10 cellular contexts compared by ENCODE assay signal in the genomic region with DNA sequence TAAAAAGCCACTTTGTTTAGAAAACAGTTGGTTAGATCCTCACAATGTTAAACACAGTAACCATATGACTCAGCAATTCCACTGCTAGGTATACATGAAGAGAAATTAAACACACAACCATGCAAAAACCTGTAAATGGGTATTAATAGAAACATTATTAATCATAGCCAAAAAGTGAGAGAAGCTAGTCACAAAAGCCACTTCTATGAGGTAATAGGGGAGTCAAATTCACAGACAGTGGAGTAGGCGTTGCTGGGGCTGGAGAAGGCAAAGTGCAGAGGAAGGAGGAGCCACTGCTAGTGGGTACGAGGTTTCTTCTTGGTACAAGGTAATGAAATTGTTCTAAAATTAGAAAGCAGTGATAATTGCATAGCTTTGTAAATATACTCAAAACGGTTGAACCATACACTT.
A peak's percentile ranks its signal among the peaks of the same experiment; 100 is the strongest.
DNase-seq lines count a peak whose midpoint lies in the region; ATAC-seq and TF ChIP-seq lines count a peak whose summit lies in the region.
"Had no signal": no experiment of that assay in that cellular context is flagged by ENCODE, and none has a peak within 500 bp of the region (broad histone marks: within the 10 kb centered on the region; RNA-seq: fewer than 3 reads in every experiment).

No MANE protein-coding gene starts in this region.

- H3K4me1 Mint-ChIP-seq in activated T-helper 1 cell treated with anti-CD3 and anti-CD28 coated beads, Interleukin-12 subunit alpha, Interleukin-12 subunit beta, Interleukin-2, Interleukin-4 antibody, amounts not matched to agents 30 ng/mL and 10 ng/mL and 1 ng/mL, durations not matched to agents 14 hours and 24 hours and 36 hours (ENCODE audit: low read depth): peaks cover 58% of the 10 kb centered on the region

- H3K36me3 Mint-ChIP-seq in activated T-helper 1 cell treated with anti-CD3 and anti-CD28 coated beads, Interleukin-12 subunit alpha, Interleukin-12 subunit beta, Interleukin-2, Interleukin-4 antibody, amounts not matched to agents 30 ng/mL and 10 ng/mL and 1 ng/mL, durations not matched to agents 14 hours and 24 hours and 36 hours (ENCODE audit: low read depth): peaks cover 2% of the 10 kb centered on the region

- no peaks in the 10 kb centered on the region for H3K9me3 ChIP-seq in OCI-LY7 (ENCODE audit: low read length)

- H3K9me3 Mint-ChIP-seq in activated T-helper 1 cell treated with anti-CD3 and anti-CD28 coated beads, Interleukin-12 subunit alpha, Interleukin-12 subunit beta, Interleukin-2, Interleukin-4 antibody, amounts not matched to agents 30 ng/mL and 10 ng/mL and 1 ng/mL, durations not matched to agents 14 hours and 24 hours and 36 hours: no peaks in the 10 kb centered on the region

- BruUV-seq in OCI-LY7 (replicated peaks; lab: Mats Ljungman, UMichigan): no TSS peak

- no peaks in the 10 kb centered on the region for H3K36me3 ChIP-seq in OCI-LY7 (ENCODE audit: insufficient read depth, low read length)

- no peak for ATAC-seq in GM21447 (IDR thresholded peaks at IDR 0.05; ENCODE audit: unreplicated experiment)

- no peaks in the 10 kb centered on the region for H3K79me2 ChIP-seq in OCI-LY7 (ENCODE audit: insufficient read depth, low read depth, low read length)

- no peaks in the 10 kb centered on the region for H3K9me2 ChIP-seq in OCI-LY7 (ENCODE audit: insufficient read depth, low read length)

- peak overlapping the region; percentile 15 for H3K4me3 Mint-ChIP-seq in activated T-helper 1 cell treated with anti-CD3 and anti-CD28 coated beads, Interleukin-12 subunit alpha, Interleukin-12 subunit beta, Interleukin-2, Interleukin-4 antibody, amounts not matched to agents 30 ng/mL and 10 ng/mL and 1 ng/mL, durations not matched to agents 14 hours and 24 hours and 36 hours

- no peak overlapping the region for H2AFZ ChIP-seq in OCI-LY7 (ENCODE audit: low read length)

- DNase-seq in DMS53 (lab: John Stamatoyannopoulos, UW) (peak; percentile 17), DMS53 treated with DMSO at 0.1 percent for 48 hours (lab: John Stamatoyannopoulos, UW; ENCODE audit: unreplicated experiment) (no peak), GM20000 (ENCODE audit: low spot score) (peak; percentile 45), myocyte (ENCODE audit: low read depth) (peak; percentile 47), OCI-LY7 (ENCODE audit: low spot score) (no peak), SKM-1 (lab: John Stamatoyannopoulos, UW; ENCODE audit: unreplicated experiment) (no peak)
- no peak for DNase-seq in activated T-helper 1 cell treated with anti-CD3 and anti-CD28 coated beads, Interleukin-12 subunit alpha, Interleukin-12 subunit beta, Interleukin-2, Interleukin-4 antibody, amounts not matched to agents 30 ng/mL and 10 ng/mL and 1 ng/mL, durations not matched to agents 14 hours and 24 hours and 36 hours (ENCODE audit: low spot score)
- DNase-seq: Right ventricle myocardium superior had no signal

- no peak for TF ChIP-seq CTCF in GM20000 (IDR thresholded peaks at IDR 0.05; ENCODE audit: extremely low read depth, missing control alignments)
- no peak for TF ChIP-seq CTCF in OCI-LY7 (conservative IDR thresholded peaks at IDR 0.05; ENCODE audit: low read length)

- H3K4me2 ChIP-seq in OCI-LY7 (ENCODE audit: low read length): no peak overlapping the region

- peak overlapping the region; percentile 55 for H3K27ac Mint-ChIP-seq in activated T-helper 1 cell treated with anti-CD3 and anti-CD28 coated beads, Interleukin-12 subunit alpha, Interleukin-12 subunit beta, Interleukin-2, Interleukin-4 antibody, amounts not matched to agents 30 ng/mL and 10 ng/mL and 1 ng/mL, durations not matched to agents 14 hours and 24 hours and 36 hours

- H3K27me3 Mint-ChIP-seq in activated T-helper 1 cell treated with anti-CD3 and anti-CD28 coated beads, Interleukin-12 subunit alpha, Interleukin-12 subunit beta, Interleukin-2, Interleukin-4 antibody, amounts not matched to agents 30 ng/mL and 10 ng/mL and 1 ng/mL, durations not matched to agents 14 hours and 24 hours and 36 hours (ENCODE audit: insufficient read depth): no peaks in the 10 kb centered on the region

- POLR2A ChIA-PET in OCI-LY7 (lab: Charles Lee): interaction anchor here (0.5 to 0.8 kb wide), 4 partner anchors 29 to 126 kb away, joined by 3 to 4 read pairs (median 3); no protein-coding TSS in a partner anchor

- intact Hi-C loops in activated T-helper 1 cell treated with anti-CD3 and anti-CD28 coated beads, Interleukin-12 subunit alpha, Interleukin-12 subunit beta, Interleukin-2, Interleukin-4 antibody, amounts not matched to agents 30 ng/mL and 10 ng/mL and 1 ng/mL, durations not matched to agents 14 hours and 24 hours and 36 hours (cut with micrococcal nuclease): loop anchor here (1.0 to 5.0 kb wide), 3 partner anchors 14 to 128 kb away; no protein-coding TSS in a partner anchor
- intact Hi-C loops in OCI-LY7 (cut with micrococcal nuclease; ENCODE audit: unreplicated experiment): no loop called here

- no peak overlapping the region for H3K27ac ChIP-seq in OCI-LY7 (ENCODE audit: low read depth, low read length, poor library complexity, severe bottlenecking)
- H3K27ac ChIP-seq: 22Rv1 had no signal

- no peaks in the 10 kb centered on the region for H3K4me1 ChIP-seq in OCI-LY7 (ENCODE audit: insufficient read depth, low read length, poor library complexity, severe bottlenecking)

- H3K4me3 ChIP-seq in OCI-LY7 (ENCODE audit: low read depth, low read length, poor library complexity, severe bottlenecking): no peak overlapping the region

- CTCF ChIA-PET in OCI-LY7 (lab: Charles Lee; ENCODE audit: unreplicated experiment): interaction anchor here (0.6 kb wide), 1 partner anchor 447 kb away, joined by 3 read pairs; no protein-coding TSS in a partner anchor

- no peaks in the 10 kb centered on the region for H4K20me1 ChIP-seq in OCI-LY7 (ENCODE audit: insufficient read depth, low read length)

Comparison
In these comparisons a context has a peak if more than half of its experiments do, and no peak if none do; other contexts are left out.
1. DNase-seq: peak in DMS53 (single experiment), GM20000 (single experiment) and myocyte (single experiment); none in DMS53 treated with DMSO at 0.1 percent for 48 hours (single experiment), activated T-helper 1 cell treated with anti-CD3 and anti-CD28 coated beads, Interleukin-12 subunit alpha, Interleukin-12 subunit beta, Interleukin-2, Interleukin-4 antibody, amounts not matched to agents 30 ng/mL and 10 ng/mL and 1 ng/mL, durations not matched to agents 14 hours and 24 hours and 36 hours (single experiment), OCI-LY7 (single experiment) and SKM-1 (single experiment).